In the genomic region with DNA sequence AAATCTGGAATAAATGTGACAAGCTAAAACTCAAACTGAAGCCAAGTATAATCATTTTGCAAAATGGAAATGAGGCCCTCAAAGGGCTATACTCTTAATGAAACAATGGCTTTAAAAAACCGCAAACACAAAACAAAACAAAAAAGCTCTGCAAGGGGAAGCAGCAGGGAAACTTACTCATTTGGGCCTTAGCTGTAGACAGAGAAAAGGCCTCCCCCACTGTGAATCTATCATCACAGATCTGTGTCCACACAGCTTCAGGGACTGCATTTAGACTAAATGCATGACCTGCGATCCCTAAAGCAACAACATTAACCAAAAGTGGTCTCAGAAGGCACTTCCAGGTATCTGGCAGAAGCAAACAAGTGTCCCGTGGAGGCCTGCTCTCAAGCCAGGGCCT, we compare ENCODE assay signal across 25 cellular contexts.
DNase-seq lines count a peak whose midpoint lies in the region; ATAC-seq, FAIRE-seq and TF ChIP-seq lines count a peak whose summit lies in the region.
"Had no signal": no experiment of that assay in that cellular context is flagged by ENCODE, and none has a peak within 500 bp of the region (broad histone marks: within the 10 kb centered on the region; RNA-seq: fewer than 3 reads in every experiment).

No MANE protein-coding gene starts in this region.

- H3K4me3 ChIP-seq in astrocyte (ENCODE audit: insufficient read depth, low read depth, low read length) (no peak overlapping the region), muscle layer of colon (ENCODE audit: low read depth in 1 of 2, low read length in 2 of 2) (no peak overlapping the region), colonic mucosa (no peak overlapping the region)
- H3K4me3 ChIP-seq: A549; BLaER1 treated with 17β-estradiol and CSF1 and Interleukin-3, amounts not matched to agents 10 nM and 100 nM; PC-9 had no signal

- no peak overlapping the region for H3K27ac Mint-ChIP-seq in astrocyte (ENCODE audit: unreplicated experiment)
- H3K27ac Mint-ChIP-seq: activated naive CD8-positive, alpha-beta T cell treated with anti-CD3 and anti-CD28 coated beads for 36 hours; activated T-helper 17 cell treated with anti-CD3 and anti-CD28 coated beads, Interleukin-2, amount 50 U/mL, for 72 hours; stimulated activated memory B cell treated with anti-CD40 and anti-IgM and Interleukin-4, amounts not matched to agents 10 μg/mL and 1 μg/mL and 100 μg/mL, for 72 hours; T-helper 1 cell treated with Interleukin-12 subunit alpha and Interleukin-12 subunit beta and Interleukin-4 antibody, amounts not matched to agents 30 μg/mL and 1 μg/mL, for 36 hours had no signal

- no peak for FAIRE-seq in astrocyte (lab: Jason Lieb, UNC)
- FAIRE-seq: A549, frontal cortex had no signal

- H3K4me1 ChIP-seq in astrocyte (ENCODE audit: insufficient read depth, low read length) = no peaks in the 10 kb centered on the region
- peaks cover 48% of the 10 kb centered on the region for H3K4me1 ChIP-seq in muscle layer of colon (ENCODE audit: insufficient read depth, low read length)
- no peaks in the 10 kb centered on the region for H3K4me1 ChIP-seq in colonic mucosa
- H3K4me1 ChIP-seq: A549 had no signal

- no peaks in the 10 kb centered on the region for H3K27me3 ChIP-seq in astrocyte (ENCODE audit: insufficient read depth, low read length)
- no peaks in the 10 kb centered on the region for H3K27me3 ChIP-seq in muscle layer of colon (ENCODE audit: control insufficient read depth in 1 of 2, insufficient read depth in 2 of 2, low read length in 2 of 2)
- H3K27me3 ChIP-seq in colonic mucosa = no peaks in the 10 kb centered on the region
- H3K27me3 ChIP-seq: BLaER1 treated with 17β-estradiol and CSF1 and Interleukin-3, amounts not matched to agents 10 nM and 100 nM; brain microvascular endothelial cell had no signal

- no peaks in the 10 kb centered on the region for H3K36me3 ChIP-seq in astrocyte (ENCODE audit: insufficient read depth, low read length)
- H3K36me3 ChIP-seq in muscle layer of colon (ENCODE audit: insufficient read depth, low read length) = no peaks in the 10 kb centered on the region
- no peaks in the 10 kb centered on the region for H3K36me3 ChIP-seq in colonic mucosa
- H3K36me3 ChIP-seq: BLaER1 treated with 17β-estradiol and CSF1 and Interleukin-3, amounts not matched to agents 10 nM and 100 nM; brain microvascular endothelial cell had no signal

- no peak overlapping the region for H3K27ac ChIP-seq in astrocyte (ENCODE audit: low read depth, low read length)
- peak overlapping the region; percentile 17 for H3K27ac ChIP-seq in muscle layer of colon (ENCODE audit: low read depth, low read length)
- H3K27ac ChIP-seq in colonic mucosa = no peak overlapping the region
- H3K27ac ChIP-seq: A549; BLaER1 treated with 17β-estradiol and CSF1 and Interleukin-3, amounts not matched to agents 10 nM and 100 nM; brain microvascular endothelial cell; PC-9 had no signal

- no peaks in the 10 kb centered on the region for H3K4me1 Mint-ChIP-seq in astrocyte (ENCODE audit: low read depth, unreplicated experiment)
- H3K4me1 Mint-ChIP-seq: activated naive CD8-positive, alpha-beta T cell treated with anti-CD3 and anti-CD28 coated beads for 36 hours; activated T-helper 17 cell treated with anti-CD3 and anti-CD28 coated beads, Interleukin-2, amount 50 U/mL, for 72 hours; naive B cell; stimulated activated memory B cell treated with anti-CD40 and anti-IgM and Interleukin-4, amounts not matched to agents 10 μg/mL and 1 μg/mL and 100 μg/mL, for 72 hours had no signal

- H3K79me2 ChIP-seq in astrocyte (ENCODE audit: insufficient read depth, low read length) = no peaks in the 10 kb centered on the region

- TF ChIP-seq CTCF in astrocyte (IDR thresholded peaks at IDR 0.05; ENCODE audit: insufficient read depth, low read depth, low read length) = no peak
- no peak for TF ChIP-seq CTCF in omental fat pad (IDR thresholded peaks at IDR 0.05)
- TF ChIP-seq CTCF in colonic mucosa (IDR thresholded peaks at IDR 0.05) = no peak

- H3K4me2 ChIP-seq in astrocyte (ENCODE audit: low read length) = peak overlapping the region; percentile 30
- H3K4me2 ChIP-seq: A549; BLaER1 treated with 17β-estradiol and CSF1 and Interleukin-3, amounts not matched to agents 10 nM and 100 nM; PC-9 had no signal

- H3K9me3 Mint-ChIP-seq in astrocyte (ENCODE audit: unreplicated experiment) = no peaks in the 10 kb centered on the region
- H3K9me3 Mint-ChIP-seq: activated naive CD8-positive, alpha-beta T cell treated with anti-CD3 and anti-CD28 coated beads for 36 hours; stimulated activated memory B cell treated with anti-CD40 and anti-IgM and Interleukin-4, amounts not matched to agents 10 μg/mL and 1 μg/mL and 100 μg/mL, for 72 hours; T-helper 1 cell treated with Interleukin-12 subunit alpha and Interleukin-12 subunit beta and Interleukin-4 antibody, amounts not matched to agents 30 μg/mL and 1 μg/mL, for 36 hours had no signal

- H3K9ac ChIP-seq in astrocyte (ENCODE audit: low read length) (no peak overlapping the region), muscle layer of colon (ENCODE audit: low read length) (no peak overlapping the region), colonic mucosa (ENCODE audit: low read depth in 2 of 2, low read length in 2 of 2) (no peak overlapping the region)
- H3K9ac ChIP-seq: BLaER1 treated with 17β-estradiol and CSF1 and Interleukin-3, amounts not matched to agents 10 nM and 100 nM had no signal

- peaks cover 5% of the 10 kb centered on the region for H3K27me3 Mint-ChIP-seq in astrocyte (ENCODE audit: low read depth, unreplicated experiment)

- ATAC-seq in HG02870 (IDR thresholded peaks at IDR 0.05; ENCODE audit: unreplicated experiment) (peak; percentile 63), omental fat pad (ENCODE audit: low FRiP score) (no peak)
- ATAC-seq: A549; activated T-helper 17 cell treated with anti-CD3 and anti-CD28 coated beads, Interleukin-2, amount 50 U/mL, for 72 hours; stimulated activated memory B cell treated with anti-CD40 and anti-IgM and Interleukin-4, amounts not matched to agents 10 μg/mL and 1 μg/mL and 100 μg/mL, for 72 hours had no signal

- DNase-seq in AG20443 (ENCODE audit: low spot score) = peak; percentile 22
- DNase-seq in astrocyte (ENCODE audit: low read depth) = peak; percentile 20
- no peak for DNase-seq in RPMI8226
- DNase-seq in omental fat pad (ENCODE audit: low spot score) = no peak
- no peak for DNase-seq in SIG-M5 treated with dmso at 0.1 percent for 504 hours (lab: John Stamatoyannopoulos, UW; ENCODE audit: unreplicated experiment)
- no peak for DNase-seq in colonic mucosa
- DNase-seq: activated CD4-positive, alpha-beta T cell treated with anti-CD3 and anti-CD28 coated beads, Interleukin-2, amount 50 U/mL, for 1 hour; activated naive CD8-positive, alpha-beta T cell treated with anti-CD3 and anti-CD28 coated beads for 36 hours; brain microvascular endothelial cell; GDM1; mammary epithelial cell; naive B cell; NCI-H1105; NCI-H2081 treated with DMSO at 0.1 percent for 48 hours; PC-9; posterior cingulate gyrus; stimulated activated CD4-positive, alpha-beta T cell treated with anti-CD3 and anti-CD28 coated beads, Interleukin-1b, Interleukin-23, amount 100 ng/mL, for 48 hours had no signal

- H2AFZ ChIP-seq in astrocyte (ENCODE audit: low read depth, low read length) = no peak overlapping the region
- H2AFZ ChIP-seq: PC-9 had no signal

- no peak overlapping the region for H3K4me3 Mint-ChIP-seq in astrocyte (ENCODE audit: unreplicated experiment)
- H3K4me3 Mint-ChIP-seq: activated naive CD8-positive, alpha-beta T cell treated with anti-CD3 and anti-CD28 coated beads for 36 hours; activated T-helper 17 cell treated with anti-CD3 and anti-CD28 coated beads, Interleukin-2, amount 50 U/mL, for 72 hours; naive B cell; stimulated activated memory B cell treated with anti-CD40 and anti-IgM and Interleukin-4, amounts not matched to agents 10 μg/mL and 1 μg/mL and 100 μg/mL, for 72 hours; T-helper 1 cell treated with Interleukin-12 subunit alpha and Interleukin-12 subunit beta and Interleukin-4 antibody, amounts not matched to agents 30 μg/mL and 1 μg/mL, for 36 hours had no signal

- H4K20me1 ChIP-seq in astrocyte (ENCODE audit: insufficient read depth, low read length) = no peaks in the 10 kb centered on the region
- H4K20me1 ChIP-seq: BLaER1 treated with 17β-estradiol and CSF1 and Interleukin-3, amounts not matched to agents 10 nM and 100 nM had no signal

- intact Hi-C loops in colonic mucosa (cut with DNase I) = loop anchor here (5.0 kb wide), 1 partner anchor 188 kb away; no protein-coding TSS in a partner anchor

- H3K9me3 ChIP-seq in astrocyte (ENCODE audit: insufficient read depth, low read depth, low read length) (no peaks in the 10 kb centered on the region), muscle layer of colon (ENCODE audit: low read length) (no peaks in the 10 kb centered on the region), colonic mucosa (no peaks in the 10 kb centered on the region)
- H3K9me3 ChIP-seq: A549 had no signal

- no peaks in the 10 kb centered on the region for H3K36me3 Mint-ChIP-seq in astrocyte (ENCODE audit: low read depth, unreplicated experiment)
- H3K36me3 Mint-ChIP-seq: activated naive CD8-positive, alpha-beta T cell treated with anti-CD3 and anti-CD28 coated beads for 36 hours; naive B cell; stimulated activated memory B cell treated with anti-CD40 and anti-IgM and Interleukin-4, amounts not matched to agents 10 μg/mL and 1 μg/mL and 100 μg/mL, for 72 hours had no signal

Comparison
In these comparisons a context has a peak if more than half of its experiments do, and no peak if none do; other contexts are left out.
1. DNase-seq: peak in AG20443 (single experiment) and astrocyte (single experiment); none in RPMI8226 (single experiment), omental fat pad (single experiment), SIG-M5 treated with dmso at 0.1 percent for 504 hours (single experiment) and colonic mucosa (single experiment).